Comparison of ENCODE assay signal across 26 cellular contexts in the genomic region with DNA sequence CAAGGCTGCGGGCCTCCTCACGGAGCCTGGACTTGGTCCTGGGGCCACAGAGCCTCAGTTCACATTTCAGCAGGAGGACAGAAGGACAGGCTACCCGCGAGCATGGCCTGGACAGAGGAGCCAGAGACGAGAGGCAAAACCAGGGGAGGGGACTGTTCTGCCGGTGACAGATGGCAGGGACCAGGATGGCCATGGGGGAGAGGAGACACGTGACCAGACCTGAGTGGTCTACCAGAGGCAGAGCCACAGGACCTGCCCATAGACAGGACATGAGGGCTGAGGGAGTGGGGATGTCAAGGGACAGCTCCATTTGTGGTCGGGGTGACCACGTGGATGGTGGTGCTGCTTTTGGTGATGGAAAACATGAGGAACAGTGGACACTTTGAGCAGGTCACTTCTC.
A peak's percentile ranks its signal among the peaks of the same experiment; 100 is the strongest.
DNase-seq lines count a peak whose midpoint lies in the region; ATAC-seq and TF ChIP-seq lines count a peak whose summit lies in the region.
"Had no signal": no experiment of that assay in that cellular context is flagged by ENCODE, and none has a peak within 500 bp of the region (broad histone marks: within the 10 kb centered on the region; RNA-seq: fewer than 3 reads in every experiment).

No MANE protein-coding gene starts in this region.

- no peak for TF ChIP-seq CTCF in spleen (IDR thresholded peaks at IDR 0.05 in 8 of 11, conservative IDR thresholded peaks at IDR 0.05 in 3 of 11)
- TF ChIP-seq CTCF in vagina (IDR thresholded peaks at IDR 0.05): no peak
- no peak for TF ChIP-seq CTCF in upper lobe of left lung (IDR thresholded peaks at IDR 0.05)

- WGBS in mesodermal cell (ENCODE audit: insufficient coverage in 2 of 2), 2 experiments: 92 to 100% methylated on average over 7 to 9 of the region's 9 CpGs
- 87 to 90% (median 88%) methylated on average over 9 of the region's 9 CpGs for WGBS in spleen, 5 donors
- WGBS in upper lobe of left lung, 2 donors: 87 to 88% methylated on average over 9 of the region's 9 CpGs

- H3K36me3 Mint-ChIP-seq in activated CD8-positive, alpha-beta memory T cell treated with anti-CD3 and anti-CD28 coated beads, Interleukin-2, amount 10 ng/mL, durations not matched to agents 7 days and 5 days: no peaks in the 10 kb centered on the region
- H3K36me3 Mint-ChIP-seq: activated naive CD4-positive, alpha-beta T cell treated with anti-CD3 and anti-CD28 coated beads, Interleukin-2, amount 50 U/mL, for 24 hours; stimulated activated naive B cell treated with anti-CD40 and anti-IgM and Interleukin-4, amounts not matched to agents 10 μg/mL and 1 μg/mL and 100 μg/mL, for 72 hours had no signal

- TF ChIP-seq POLR2A in spleen (IDR thresholded peaks at IDR 0.05) (no peak), vagina (IDR thresholded peaks at IDR 0.05) (no peak), upper lobe of left lung (IDR thresholded peaks at IDR 0.05) (no peak)

- H3K4me1 Mint-ChIP-seq in activated CD8-positive, alpha-beta memory T cell treated with anti-CD3 and anti-CD28 coated beads, Interleukin-2, amount 10 ng/mL, durations not matched to agents 7 days and 5 days: peaks cover 41% of the 10 kb centered on the region
- H3K4me1 Mint-ChIP-seq: activated naive CD4-positive, alpha-beta T cell treated with anti-CD3 and anti-CD28 coated beads, Interleukin-2, amount 50 U/mL, for 24 hours; stimulated activated naive B cell treated with anti-CD40 and anti-IgM and Interleukin-4, amounts not matched to agents 10 μg/mL and 1 μg/mL and 100 μg/mL, for 72 hours had no signal

- no peak for ATAC-seq in activated CD8-positive, alpha-beta memory T cell treated with anti-CD3 and anti-CD28 coated beads, Interleukin-2, amount 10 ng/mL, durations not matched to agents 7 days and 5 days
- no peak for ATAC-seq in upper lobe of left lung (ENCODE audit: low FRiP score in 2 of 2)
- ATAC-seq: esophagus mucosa, gastrocnemius medialis, HCT116 had no signal

- H3K27me3 ChIP-seq in SJSA1 (replicated peaks): no peaks in the 10 kb centered on the region
- H3K27me3 ChIP-seq in spleen (replicated peaks in 1 of 7): no peaks in the 10 kb centered on the region
- H3K27me3 ChIP-seq in vagina: no peaks in the 10 kb centered on the region
- no peaks in the 10 kb centered on the region for H3K27me3 ChIP-seq in upper lobe of left lung
- H3K27me3 ChIP-seq: cardiac muscle cell, gastrocnemius medialis, ovary, suprapubic skin had no signal

- H3K4me3 ChIP-seq in SJSA1 (no peak overlapping the region), mesodermal cell (ENCODE audit: extremely low read depth, insufficient read depth, low read length, poor library complexity, severe bottlenecking) (no peak overlapping the region), spleen (no peak overlapping the region), vagina (no peak overlapping the region), upper lobe of left lung (no peak overlapping the region)
- H3K4me3 ChIP-seq: cardiac muscle cell, coronary artery, gastrocnemius medialis, ovary, suprapubic skin had no signal

- H3K9me3 Mint-ChIP-seq in activated CD8-positive, alpha-beta memory T cell treated with anti-CD3 and anti-CD28 coated beads, Interleukin-2, amount 10 ng/mL, durations not matched to agents 7 days and 5 days (ENCODE audit: low read depth): no peaks in the 10 kb centered on the region
- H3K9me3 Mint-ChIP-seq: activated naive CD4-positive, alpha-beta T cell treated with anti-CD3 and anti-CD28 coated beads, Interleukin-2, amount 50 U/mL, for 24 hours; CD4-positive, alpha-beta T cell had no signal

- H3K36me3 ChIP-seq in SJSA1 (no peaks in the 10 kb centered on the region), mesodermal cell (ENCODE audit: control insufficient read depth, insufficient read depth, low read length) (no peaks in the 10 kb centered on the region), spleen (no peaks in the 10 kb centered on the region), vagina (no peaks in the 10 kb centered on the region), upper lobe of left lung (no peaks in the 10 kb centered on the region)
- H3K36me3 ChIP-seq: cardiac muscle cell, gastrocnemius medialis, ovary, suprapubic skin had no signal

- intact Hi-C loops in spleen (cut with DNase I; ENCODE audit: low total_unique reads): no loop called here
- intact Hi-C loops in vagina (cut with DNase I): no loop called here

- 0 out of 2 replicates have a peak, but pooled peaks cover under 1% of the 10 kb centered on the region for H3K9me3 ChIP-seq in SJSA1 (replicated peaks)
- peaks cover 1% of the 10 kb centered on the region for H3K9me3 ChIP-seq in mesodermal cell (ENCODE audit: control insufficient read depth, low read length)
- H3K9me3 ChIP-seq in spleen: no peaks in the 10 kb centered on the region
- no peaks in the 10 kb centered on the region for H3K9me3 ChIP-seq in vagina
- no peaks in the 10 kb centered on the region for H3K9me3 ChIP-seq in upper lobe of left lung
- H3K9me3 ChIP-seq: gastrocnemius medialis, ovary, suprapubic skin had no signal

- H3K27ac ChIP-seq in SJSA1 (peak overlapping the region; percentile 95), mesodermal cell (ENCODE audit: low read depth, low read length, severe bottlenecking) (peak overlapping the region; percentile 70), spleen (no peak overlapping the region), vagina (no peak overlapping the region), upper lobe of left lung (no peak overlapping the region)
- H3K27ac ChIP-seq: cardiac muscle cell, coronary artery, gastrocnemius medialis, ovary, suprapubic skin had no signal

- TF ChIP-seq EP300 in upper lobe of left lung (IDR thresholded peaks at IDR 0.05): no peak

- H3K4me3 Mint-ChIP-seq in activated CD8-positive, alpha-beta memory T cell treated with anti-CD3 and anti-CD28 coated beads, Interleukin-2, amount 10 ng/mL, durations not matched to agents 7 days and 5 days: no peak overlapping the region
- H3K4me3 Mint-ChIP-seq: activated naive CD4-positive, alpha-beta T cell treated with anti-CD3 and anti-CD28 coated beads, Interleukin-2, amount 50 U/mL, for 24 hours; CD4-positive, alpha-beta T cell; stimulated activated naive B cell treated with anti-CD40 and anti-IgM and Interleukin-4, amounts not matched to agents 10 μg/mL and 1 μg/mL and 100 μg/mL, for 72 hours had no signal

- peaks cover 49% of the 10 kb centered on the region for H3K4me1 ChIP-seq in SJSA1 (replicated peaks)
- peaks cover 10% of the 10 kb centered on the region for H3K4me1 ChIP-seq in mesodermal cell (ENCODE audit: control insufficient read depth, insufficient read depth, low read length, poor library complexity, severe bottlenecking)
- H3K4me1 ChIP-seq in spleen: peaks cover 0 to 7% (median 3%) of the 10 kb centered on the region in 6 donors
- no peaks in the 10 kb centered on the region for H3K4me1 ChIP-seq in vagina
- H3K4me1 ChIP-seq in upper lobe of left lung: no peaks in the 10 kb centered on the region
- H3K4me1 ChIP-seq: gastrocnemius medialis, suprapubic skin had no signal

- peaks cover 3% of the 10 kb centered on the region for H3K27me3 Mint-ChIP-seq in activated CD8-positive, alpha-beta memory T cell treated with anti-CD3 and anti-CD28 coated beads, Interleukin-2, amount 10 ng/mL, durations not matched to agents 7 days and 5 days
- H3K27me3 Mint-ChIP-seq: CD4-positive, alpha-beta T cell had no signal

- H3K27ac Mint-ChIP-seq in activated CD8-positive, alpha-beta memory T cell treated with anti-CD3 and anti-CD28 coated beads, Interleukin-2, amount 10 ng/mL, durations not matched to agents 7 days and 5 days: peak overlapping the region; percentile 34
- H3K27ac Mint-ChIP-seq: activated naive CD4-positive, alpha-beta T cell treated with anti-CD3 and anti-CD28 coated beads, Interleukin-2, amount 50 U/mL, for 24 hours; CD4-positive, alpha-beta T cell; stimulated activated naive B cell treated with anti-CD40 and anti-IgM and Interleukin-4, amounts not matched to agents 10 μg/mL and 1 μg/mL and 100 μg/mL, for 72 hours had no signal

- CTCF ChIA-PET in activated CD8-positive, alpha-beta memory T cell treated with anti-CD3 and anti-CD28 coated beads, Interleukin-2, amount 10 ng/mL, durations not matched to agents 7 days and 5 days (lab: Charles Lee): no interaction called here

- no peak for DNase-seq in activated CD8-positive, alpha-beta memory T cell treated with anti-CD3 and anti-CD28 coated beads, Interleukin-2, amount 10 ng/mL, durations not matched to agents 7 days and 5 days
- no peak for DNase-seq in activated CD8-positive, alpha-beta memory T cell treated with anti-CD3 and anti-CD28 coated beads, Interleukin-2, amount 50 U/mL, for 4 hours
- DNase-seq in SJSA1 (ENCODE audit: low read depth in 1 of 2, low spot score in 2 of 2): no peak
- DNase-seq in spleen: peak; percentile 41
- DNase-seq in vagina (ENCODE audit: extremely low spot score in 2 of 2): no peak
- no peak for DNase-seq in upper lobe of left lung
- DNase-seq in NCI-H1417 treated with DMSO at 0.1 percent for 48 hours (lab: John Stamatoyannopoulos, UW): no peak
- DNase-seq: activated CD4-positive, CD25-positive, alpha-beta regulatory T cell; AML-193; CD4-positive, alpha-beta T cell; gastrocnemius medialis; KG1; MV-4-11; NCI-H146; NCI-H2107; ovary; SHP77 treated with DMSO at 0.1 percent for 48 hours; stimulated activated CD4-positive, alpha-beta T cell treated with anti-CD3 and anti-CD28 coated beads, Interleukin-4, amount 100 ng/mL, for 4 hours; stimulated activated naive B cell treated with anti-CD40 and anti-IgM and Interleukin-4, amounts not matched to agents 10 μg/mL and 1 μg/mL and 100 μg/mL, for 72 hours had no signal

Comparison
In these comparisons a context has a peak if more than half of its experiments do, and no peak if none do; other contexts are left out.
1. H3K27ac ChIP-seq: peak in SJSA1 (single experiment) and mesodermal cell (single experiment); none in spleen (0 of 8), vagina (single experiment) and upper lobe of left lung (0 of 4).